27 cellular contexts compared by ENCODE assay signal in the genomic region with DNA sequence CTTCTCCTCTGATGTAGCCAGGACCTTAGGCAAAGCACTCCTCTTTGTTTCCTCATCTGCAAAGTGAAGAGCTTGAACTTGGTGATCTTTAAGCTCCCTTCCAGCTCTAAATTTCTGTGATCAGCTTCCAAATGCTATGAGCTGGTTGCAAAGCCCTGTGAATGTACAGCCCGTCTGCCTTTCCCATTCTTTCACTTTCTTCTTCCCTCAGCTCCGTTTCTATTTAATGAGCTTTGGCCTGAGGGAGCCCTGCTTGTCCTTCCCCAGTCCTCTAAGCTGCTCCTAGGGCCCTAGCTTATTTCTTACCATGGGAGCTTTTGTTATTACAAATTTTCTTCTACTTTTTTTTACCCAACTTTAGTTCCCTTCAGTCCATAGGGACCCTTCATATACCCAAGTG.
DNase-seq lines count a peak whose midpoint lies in the region; ATAC-seq, FAIRE-seq and TF ChIP-seq lines count a peak whose summit lies in the region.
"Had no signal": no experiment of that assay in that cellular context is flagged by ENCODE, and none has a peak within 500 bp of the region (broad histone marks: within the 10 kb centered on the region; RNA-seq: fewer than 3 reads in every experiment).

No MANE protein-coding gene starts in this region.

- no peak overlapping the region for H3K4me3 ChIP-seq in right lobe of liver
- H3K4me3 ChIP-seq in HepG2 (replicated peaks in 1 of 3; ENCODE audit: insufficient read depth in 1 of 3, low read depth in 2 of 3, low read length in 3 of 3): no peak overlapping the region
- H3K4me3 ChIP-seq in mesenchymal stem cell (ENCODE audit: insufficient read depth in 1 of 2, low read depth in 1 of 2, low read length in 2 of 2): peak overlapping the region in 1 of 2 experiments; percentile 25
- H3K4me3 ChIP-seq in esophagus muscularis mucosa: no peak overlapping the region
- H3K4me3 ChIP-seq: K562, transverse colon had no signal

- no peak for TF ChIP-seq POLR2A in right lobe of liver (IDR thresholded peaks at IDR 0.05)
- TF ChIP-seq POLR2A in HepG2 (IDR thresholded peaks at IDR 0.05; ENCODE audit: insufficient read depth in 1 of 2, low read depth in 2 of 2, low read length in 2 of 2): no peak
- TF ChIP-seq POLR2A in esophagus muscularis mucosa (IDR thresholded peaks at IDR 0.05; ENCODE audit: low read depth): no peak

- no peak overlapping the region for H3K9ac ChIP-seq in HepG2 (ENCODE audit: insufficient read depth, low read depth, low read length)
- peak overlapping the region; percentile 58 for H3K9ac ChIP-seq in mesenchymal stem cell (ENCODE audit: low read length)

- H3K4me2 ChIP-seq in HepG2 (ENCODE audit: low read depth, low read length) (no peak overlapping the region), mesenchymal stem cell (ENCODE audit: low read length, poor library complexity, severe bottlenecking) (no peak overlapping the region)

- TF ChIP-seq EP300 in HepG2 (IDR thresholded peaks at IDR 0.05; ENCODE audit: low read depth in 2 of 2, low read length in 2 of 2) (no peak), HepG2 (CRISPR knock-in tag; IDR thresholded peaks at IDR 0.05; ENCODE audit: borderline replicate concordance) (no peak), esophagus muscularis mucosa (IDR thresholded peaks at IDR 0.05) (no peak)

- H2BK5ac ChIP-seq in mesenchymal stem cell (ENCODE audit: low read depth, low read length, poor library complexity, severe bottlenecking): no peak overlapping the region

- DNase-seq in right lobe of liver (no peak), HepG2 (ENCODE audit: low spot score) (no peak), OCI-M1 (lab: John Stamatoyannopoulos, UW) (peak; percentile 54), mesenchymal stem cell (no peak), HPDE6-E6E7 (ENCODE audit: extremely low spot score) (no peak), NCI-H1048 (lab: John Stamatoyannopoulos, UW) (no peak), esophagus muscularis mucosa (ENCODE audit: extremely low spot score) (no peak), COR-L47 (lab: John Stamatoyannopoulos, UW) (no peak)
- DNase-seq: ACHN; activated CD4-positive, alpha-beta T cell treated with anti-CD3 and anti-CD28 coated beads, Interleukin-2, amount 50 U/mL, for 48 hours; activated effector memory CD4-positive, alpha-beta T cell treated with Interleukin-2 at 50 U/mL for 16 hours; CD4-positive, alpha-beta T cell; cerebellar nuclear complex; DMS153; GF-D8; kidney; MV-4-11; NCI-H187; NCI-H2227 treated with DMSO at 0.1 percent for 48 hours; NCI-H82; stimulated activated naive CD8-positive, alpha-beta T cell treated with anti-CD3 and anti-CD28 coated beads, Interleukin-15, amount 100 ng/mL, for 72 hours; T-helper 2 cell; transverse colon had no signal

- H4K91ac ChIP-seq in mesenchymal stem cell (ENCODE audit: low read length): no peak overlapping the region

- H3K18ac ChIP-seq in mesenchymal stem cell (ENCODE audit: low read depth in 1 of 2, low read length in 2 of 2): peak overlapping the region in 1 of 2 experiments; percentile 38

- intact Hi-C loops in right lobe of liver (cut with DNase I): no loop called here
- intact Hi-C loops in HepG2 (cut with micrococcal nuclease; ENCODE audit: unreplicated experiment): loop anchor here (5.0 kb wide), 1 partner anchor 621 kb away; no protein-coding TSS in a partner anchor
- intact Hi-C loops in esophagus muscularis mucosa (cut with DNase I): no loop called here

- H2BK120ac ChIP-seq in mesenchymal stem cell (ENCODE audit: low read depth, low read length): no peak overlapping the region

- no peaks in the 10 kb centered on the region for H3K27me3 ChIP-seq in right lobe of liver
- H3K27me3 ChIP-seq in HepG2 (ENCODE audit: control insufficient read depth in 1 of 2, insufficient read depth in 2 of 2, low read length in 2 of 2): no peaks in the 10 kb centered on the region
- no peaks in the 10 kb centered on the region for H3K27me3 ChIP-seq in mesenchymal stem cell (ENCODE audit: control insufficient read depth in 1 of 2, insufficient read depth in 1 of 2, low read length in 2 of 2)
- H3K27me3 ChIP-seq in esophagus muscularis mucosa: no peaks in the 10 kb centered on the region
- H3K27me3 ChIP-seq: transverse colon had no signal

- no TSS peak for BruUV-seq in HepG2 (replicated peaks; lab: Mats Ljungman, UMichigan)

- no peak for FAIRE-seq in HepG2 (lab: Jason Lieb, UNC)
- FAIRE-seq: K562, kidney had no signal

- in situ Hi-C loops in HepG2 (cut with HindIII; ENCODE audit: extremely low pct_ligation_motif_present, low pct_unique_long_range_greater_than_20kb): no loop called here

- H2BK15ac ChIP-seq in mesenchymal stem cell (ENCODE audit: low read depth, poor library complexity, severe bottlenecking): no peak overlapping the region

- POLR2A ChIA-PET in HepG2 (lab: Yijun Ruan, JAX): no interaction called here

- H3K9me3 ChIP-seq in right lobe of liver (no peaks in the 10 kb centered on the region), HepG2 (ENCODE audit: low read length) (no peaks in the 10 kb centered on the region), mesenchymal stem cell (ENCODE audit: control insufficient read depth, low read length) (no peaks in the 10 kb centered on the region), esophagus muscularis mucosa (no peaks in the 10 kb centered on the region)
- H3K9me3 ChIP-seq: transverse colon had no signal

- no peak overlapping the region for H4K8ac ChIP-seq in mesenchymal stem cell (ENCODE audit: low read length)

- H3K79me1 ChIP-seq in mesenchymal stem cell (replicated peaks; ENCODE audit: low read length, poor library complexity, severe bottlenecking): no peaks in the 10 kb centered on the region

- H2AK5ac ChIP-seq in mesenchymal stem cell (ENCODE audit: low read length, severe bottlenecking): no peak overlapping the region

- peak in 3 of 4 donors; percentile 41 to 62 (median 48) for ATAC-seq in right lobe of liver
- no peak for ATAC-seq in HepG2
- ATAC-seq: K562; Panc1; stimulated activated naive CD8-positive, alpha-beta T cell treated with anti-CD3 and anti-CD28 coated beads, Interleukin-15, amount 100 ng/mL, for 72 hours had no signal

- H3K27ac ChIP-seq in right lobe of liver: no peak overlapping the region
- no peak overlapping the region for H3K27ac ChIP-seq in HepG2 (ENCODE audit: extremely low read length, insufficient read depth, low read length)
- no peak overlapping the region for H3K27ac ChIP-seq in mesenchymal stem cell (ENCODE audit: low read length, poor library complexity, severe bottlenecking)
- H3K27ac ChIP-seq in esophagus muscularis mucosa (replicated peaks in 1 of 4): no peak overlapping the region
- H3K27ac ChIP-seq: epithelial cell of prostate, transverse colon, VCaP had no signal

- no peak overlapping the region for H3K23ac ChIP-seq in mesenchymal stem cell (ENCODE audit: low read length in 2 of 2)

- H3K36me3 ChIP-seq in right lobe of liver (no peaks in the 10 kb centered on the region), HepG2 (replicated peaks in 1 of 2; ENCODE audit: control insufficient read depth in 1 of 2, insufficient read depth in 2 of 2, low read length in 2 of 2) (no peaks in the 10 kb centered on the region), mesenchymal stem cell (ENCODE audit: control insufficient read depth in 1 of 2, insufficient read depth in 2 of 2, low read depth in 1 of 2, low read length in 2 of 2) (no peaks in the 10 kb centered on the region), esophagus muscularis mucosa (no peaks in the 10 kb centered on the region)
- H3K36me3 ChIP-seq: transverse colon had no signal

- no peaks in the 10 kb centered on the region for H4K20me1 ChIP-seq in HepG2 (ENCODE audit: insufficient read depth, low read length)

- TF ChIP-seq RAD21 in HepG2 (CRISPR knock-in tag; IDR thresholded peaks at IDR 0.05): no peak

- H3K4ac ChIP-seq in mesenchymal stem cell (ENCODE audit: low read depth in 1 of 2, low read length in 2 of 2): no peak overlapping the region

- CTCF ChIA-PET in HepG2 (lab: Yijun Ruan, JAX; ENCODE audit: low intra/inter-chr PET ratio, low total read pairs): no interaction called here

- no peak overlapping the region for H3K14ac ChIP-seq in mesenchymal stem cell (ENCODE audit: low read length in 2 of 2)

- H3K4me1 ChIP-seq in right lobe of liver (no peaks in the 10 kb centered on the region), HepG2 (ENCODE audit: insufficient read depth, low read length) (no peaks in the 10 kb centered on the region), mesenchymal stem cell (ENCODE audit: control insufficient read depth, insufficient read depth, low read depth, low read length) (no peaks in the 10 kb centered on the region), esophagus muscularis mucosa (peaks cover 0 to 17% (median 13%) of the 10 kb centered on the region in 4 donors)
- H3K4me1 ChIP-seq: transverse colon had no signal

- no peaks in the 10 kb centered on the region for H3K79me2 ChIP-seq in HepG2 (ENCODE audit: insufficient read depth, low read length)

- no peak for TF ChIP-seq CTCF in right lobe of liver (IDR thresholded peaks at IDR 0.05)
- TF ChIP-seq CTCF in HepG2 (CRISPR knock-in tag; IDR thresholded peaks at IDR 0.05): no peak
- no peak for TF ChIP-seq CTCF in esophagus muscularis mucosa (IDR thresholded peaks at IDR 0.05)

- no peak overlapping the region for H2AFZ ChIP-seq in HepG2 (ENCODE audit: low read length)
- no peak overlapping the region for H2AFZ ChIP-seq in mesenchymal stem cell (ENCODE audit: low read depth, low read length)

- WGBS in right lobe of liver (ENCODE audit: insufficient coverage, low coverage, low lambda C conversion rate, missing lambda C conversion rate): 9% methylated on average over 2 of the region's 2 CpGs
- WGBS in HepG2 (ENCODE audit: low lambda C conversion rate): 0% methylated on average over 2 of the region's 2 CpGs
- 59% methylated on average over 2 of the region's 2 CpGs for WGBS in mesenchymal stem cell
- 47% methylated on average over 2 of the region's 2 CpGs for whole genome bisulfite sequencing in esophagus muscularis mucosa

- H2BK12ac ChIP-seq in mesenchymal stem cell (ENCODE audit: low read length in 2 of 2): no peak overlapping the region

TF ChIP-seq in HepG2, 621 proteins besides CTCF, POLR2A, EP300 and RAD21 (continues in another document):
- TF ChIP-seq THAP7 (CRISPR knock-in tag; IDR thresholded peaks at IDR 0.05) (no peak), ZNF367 (CRISPR knock-in tag; IDR thresholded peaks at IDR 0.05; ENCODE audit: borderline replicate concordance) (no peak), ZNF772 (CRISPR knock-in tag; IDR thresholded peaks at IDR 0.05) (no peak), ZNF101 (CRISPR knock-in tag; IDR thresholded peaks at IDR 0.05; ENCODE audit: borderline replicate concordance, low read depth) (no peak), ZNF790 (CRISPR knock-in tag; IDR thresholded peaks at IDR 0.05; ENCODE audit: borderline replicate concordance) (no peak), CBX2 (IDR thresholded peaks at IDR 0.05; ENCODE audit: low read depth, low read length) (no peak), CBX2 (CRISPR knock-in tag; IDR thresholded peaks at IDR 0.05; ENCODE audit: low read depth) (no peak), ZMYM3 (CRISPR knock-in tag; IDR thresholded peaks at IDR 0.05) (no peak)
